1 cellular context compared by ENCODE assay signal in genomic region chr1:153783233-153784190, GRCh38.
TF ChIP-seq lines count a peak whose summit lies in the region.

No MANE protein-coding gene starts in this region.

TF ChIP-seq in K562, 482 proteins besides CTCF, POLR2A, EP300 and RAD21 (continued from another document and continues in another):
- TF ChIP-seq PURB (CRISPR knock-in tag; IDR thresholded peaks at IDR 0.05; ENCODE audit: low read depth), result no peak
- no peak for TF ChIP-seq NCOA1 (IDR thresholded peaks at IDR 0.05; ENCODE audit: low read depth)
- no peak for TF ChIP-seq ZSCAN32 (CRISPR knock-in tag; IDR thresholded peaks at IDR 0.05)
- TF ChIP-seq FUS (optimal IDR thresholded peaks at IDR 0.05; ENCODE audit: low read depth, low read length), result no peak
- no peak for TF ChIP-seq ZNF280B (CRISPR knock-in tag; IDR thresholded peaks at IDR 0.05)
- TF ChIP-seq CBX1 (IDR thresholded peaks at IDR 0.05; ENCODE audit: low read depth), result 0 out of 2 replicates have a peak, but pooled peaks have one; percentile 84
- peak in 1 of 2 experiments; percentile 67; a peak in 2 of 4 replicates for TF ChIP-seq SRF (CRISPR knock-in tag; IDR thresholded peaks at IDR 0.05)
- no peak for TF ChIP-seq TSC22D4 (tag; IDR thresholded peaks at IDR 0.05)
- no peak for TF ChIP-seq ZNF232 (CRISPR knock-in tag; IDR thresholded peaks at IDR 0.05)
- TF ChIP-seq TRIM24 (IDR thresholded peaks at IDR 0.05), result 0 out of 4 replicates have a peak, but pooled peaks of 1 of the 2 experiments have one; percentile 29
- TF ChIP-seq ZNF143 (CRISPR knock-in tag; IDR thresholded peaks at IDR 0.05), result no peak
- peak; percentile 72 for TF ChIP-seq ETV1 (tag; conservative IDR thresholded peaks at IDR 0.05; ENCODE audit: low read depth)
- no peak for TF ChIP-seq RHOXF2B (CRISPR knock-in tag; conservative IDR thresholded peaks at IDR 0.05)
- no peak for TF ChIP-seq POU5F1 (IDR thresholded peaks at IDR 0.05; ENCODE audit: borderline replicate concordance, low read depth, low read length, partially characterized antibody)
- TF ChIP-seq, protein P1, sequence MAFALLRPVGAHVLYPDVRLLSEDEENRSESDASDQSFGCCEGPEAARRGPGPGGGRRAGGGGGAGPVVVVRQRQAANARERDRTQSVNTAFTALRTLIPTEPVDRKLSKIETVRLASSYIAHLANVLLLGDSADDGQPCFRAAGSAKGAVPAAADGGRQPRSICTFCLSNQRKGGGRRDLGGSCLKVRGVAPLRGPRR (CRISPR knock-in tag; IDR thresholded peaks at IDR 0.05), result no peak
- TF ChIP-seq DIDO1 (tag; IDR thresholded peaks at IDR 0.05; ENCODE audit: low read depth), result no peak
- no peak for TF ChIP-seq ZNF398 (CRISPR knock-in tag; IDR thresholded peaks at IDR 0.05)
- TF ChIP-seq ZBTB12 (CRISPR knock-in tag; IDR thresholded peaks at IDR 0.05), result no peak
- no peak for TF ChIP-seq ERF (CRISPR knock-in tag; IDR thresholded peaks at IDR 0.05)
- no peak for TF ChIP-seq NELFE (IDR thresholded peaks at IDR 0.05; ENCODE audit: insufficient read depth, insufficient read length)
- peak; percentile 43; the same call in 1 of the 2 replicates for TF ChIP-seq ZNF511 (CRISPR knock-in tag; IDR thresholded peaks at IDR 0.05)
- TF ChIP-seq ZNF436 (CRISPR knock-in tag; IDR thresholded peaks at IDR 0.05), result no peak
- TF ChIP-seq ZNF507 (tag; conservative IDR thresholded peaks at IDR 0.05), result no peak
- no peak for TF ChIP-seq MCM7 (IDR thresholded peaks at IDR 0.05)
- no peak for TF ChIP-seq ETV5 (CRISPR knock-in tag; IDR thresholded peaks at IDR 0.05; ENCODE audit: low read depth)
- no peak for TF ChIP-seq ZNF316 (IDR thresholded peaks at IDR 0.05)
- TF ChIP-seq RBM39 (optimal IDR thresholded peaks at IDR 0.05; ENCODE audit: low read depth, low read length), result no peak
- TF ChIP-seq FOSL1 (tag; conservative IDR thresholded peaks at IDR 0.05), result 0 out of 2 replicates have a peak, but pooled peaks have one; percentile 27
- TF ChIP-seq ZBTB1 (CRISPR knock-in tag; IDR thresholded peaks at IDR 0.05; ENCODE audit: borderline replicate concordance, low read depth), result no peak
- no peak for TF ChIP-seq JUNB (CRISPR knock-in tag; conservative IDR thresholded peaks at IDR 0.05)
- peak; percentile 82 for TF ChIP-seq ELF1 (tag; IDR thresholded peaks at IDR 0.05)
- peak; percentile 87 for TF ChIP-seq PHF20 (IDR thresholded peaks at IDR 0.05; ENCODE audit: partially characterized antibody)
- TF ChIP-seq ZNF766 (CRISPR knock-in tag; conservative IDR thresholded peaks at IDR 0.05), result no peak; the same call in 1 of the 2 replicates
- peak; percentile 61 for TF ChIP-seq RBM22 (IDR thresholded peaks at IDR 0.05; ENCODE audit: low read depth, low read length, poor library complexity, severe bottlenecking)
- peak; percentile 80 for TF ChIP-seq U2AF1 (optimal IDR thresholded peaks at IDR 0.05; ENCODE audit: low read depth, low read length)
- TF ChIP-seq TGIF2 (CRISPR knock-in tag; IDR thresholded peaks at IDR 0.05), result no peak
- no peak for TF ChIP-seq NFATC3 (IDR thresholded peaks at IDR 0.05)
- peak; percentile 54 for TF ChIP-seq CREB1 (IDR thresholded peaks at IDR 0.05)
- TF ChIP-seq CREB1 (CRISPR knock-in tag; IDR thresholded peaks at IDR 0.05), result peak; percentile 47; the same call in 1 of the 2 replicates
- TF ChIP-seq ZC3H4 (CRISPR knock-in tag; IDR thresholded peaks at IDR 0.05; ENCODE audit: borderline replicate concordance), result no peak
- peak; percentile 91 for TF ChIP-seq EP400 (IDR thresholded peaks at IDR 0.05)
- no peak for TF ChIP-seq XRCC4 (IDR thresholded peaks at IDR 0.05; ENCODE audit: extremely low read depth, insufficient read depth, insufficient read length)
- TF ChIP-seq THRAP3 (IDR thresholded peaks at IDR 0.05; ENCODE audit: borderline replicate concordance), result no peak
- no peak for TF ChIP-seq NR2C2 (CRISPR knock-in tag; IDR thresholded peaks at IDR 0.05)
- peak; percentile 31; the same call in 1 of the 2 replicates for TF ChIP-seq NR2C2 (tag; IDR thresholded peaks at IDR 0.05)
- TF ChIP-seq, protein P2, sequence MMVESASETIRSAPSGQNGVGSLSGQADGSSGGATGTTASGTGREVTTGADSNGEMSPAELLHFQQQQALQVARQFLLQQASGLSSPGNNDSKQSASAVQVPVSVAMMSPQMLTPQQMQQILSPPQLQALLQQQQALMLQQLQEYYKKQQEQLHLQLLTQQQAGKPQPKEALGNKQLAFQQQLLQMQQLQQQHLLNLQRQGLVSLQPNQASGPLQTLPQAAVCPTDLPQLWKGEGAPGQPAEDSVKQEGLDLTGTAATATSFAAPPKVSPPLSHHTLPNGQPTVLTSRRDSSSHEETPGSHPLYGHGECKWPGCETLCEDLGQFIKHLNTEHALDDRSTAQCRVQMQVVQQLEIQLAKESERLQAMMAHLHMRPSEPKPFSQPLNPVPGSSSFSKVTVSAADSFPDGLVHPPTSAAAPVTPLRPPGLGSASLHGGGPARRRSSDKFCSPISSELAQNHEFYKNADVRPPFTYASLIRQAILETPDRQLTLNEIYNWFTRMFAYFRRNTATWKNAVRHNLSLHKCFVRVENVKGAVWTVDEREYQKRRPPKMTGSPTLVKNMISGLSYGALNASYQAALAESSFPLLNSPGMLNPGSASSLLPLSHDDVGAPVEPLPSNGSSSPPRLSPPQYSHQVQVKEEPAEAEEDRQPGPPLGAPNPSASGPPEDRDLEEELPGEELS (CRISPR knock-in tag; IDR thresholded peaks at IDR 0.05; ENCODE audit: borderline replicate concordance), result no peak
- TF ChIP-seq ZNF76 (CRISPR knock-in tag; IDR thresholded peaks at IDR 0.05; ENCODE audit: borderline replicate concordance), result no peak
- TF ChIP-seq, protein P3, sequence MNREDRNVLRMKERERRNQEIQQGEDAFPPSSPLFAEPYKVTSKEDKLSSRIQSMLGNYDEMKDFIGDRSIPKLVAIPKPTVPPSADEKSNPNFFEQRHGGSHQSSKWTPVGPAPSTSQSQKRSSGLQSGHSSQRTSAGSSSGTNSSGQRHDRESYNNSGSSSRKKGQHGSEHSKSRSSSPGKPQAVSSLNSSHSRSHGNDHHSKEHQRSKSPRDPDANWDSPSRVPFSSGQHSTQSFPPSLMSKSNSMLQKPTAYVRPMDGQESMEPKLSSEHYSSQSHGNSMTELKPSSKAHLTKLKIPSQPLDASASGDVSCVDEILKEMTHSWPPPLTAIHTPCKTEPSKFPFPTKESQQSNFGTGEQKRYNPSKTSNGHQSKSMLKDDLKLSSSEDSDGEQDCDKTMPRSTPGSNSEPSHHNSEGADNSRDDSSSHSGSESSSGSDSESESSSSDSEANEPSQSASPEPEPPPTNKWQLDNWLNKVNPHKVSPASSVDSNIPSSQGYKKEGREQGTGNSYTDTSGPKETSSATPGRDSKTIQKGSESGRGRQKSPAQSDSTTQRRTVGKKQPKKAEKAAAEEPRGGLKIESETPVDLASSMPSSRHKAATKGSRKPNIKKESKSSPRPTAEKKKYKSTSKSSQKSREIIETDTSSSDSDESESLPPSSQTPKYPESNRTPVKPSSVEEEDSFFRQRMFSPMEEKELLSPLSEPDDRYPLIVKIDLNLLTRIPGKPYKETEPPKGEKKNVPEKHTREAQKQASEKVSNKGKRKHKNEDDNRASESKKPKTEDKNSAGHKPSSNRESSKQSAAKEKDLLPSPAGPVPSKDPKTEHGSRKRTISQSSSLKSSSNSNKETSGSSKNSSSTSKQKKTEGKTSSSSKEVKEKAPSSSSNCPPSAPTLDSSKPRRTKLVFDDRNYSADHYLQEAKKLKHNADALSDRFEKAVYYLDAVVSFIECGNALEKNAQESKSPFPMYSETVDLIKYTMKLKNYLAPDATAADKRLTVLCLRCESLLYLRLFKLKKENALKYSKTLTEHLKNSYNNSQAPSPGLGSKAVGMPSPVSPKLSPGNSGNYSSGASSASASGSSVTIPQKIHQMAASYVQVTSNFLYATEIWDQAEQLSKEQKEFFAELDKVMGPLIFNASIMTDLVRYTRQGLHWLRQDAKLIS (CRISPR knock-in tag; IDR thresholded peaks at IDR 0.05), result peak; percentile 68; the same call in 1 of the 2 replicates
- no peak for TF ChIP-seq PHB (CRISPR knock-in tag; IDR thresholded peaks at IDR 0.05)
- TF ChIP-seq HOMEZ (CRISPR knock-in tag; IDR thresholded peaks at IDR 0.05), result no peak
- no peak for TF ChIP-seq CBX5 (IDR thresholded peaks at IDR 0.05; ENCODE audit: borderline replicate concordance, low read depth)
- no peak for TF ChIP-seq ZNF165 (CRISPR knock-in tag; IDR thresholded peaks at IDR 0.05; ENCODE audit: borderline replicate concordance)
- no peak for TF ChIP-seq HMBOX1 (IDR thresholded peaks at IDR 0.05)
- no peak for TF ChIP-seq ADNP (tag; IDR thresholded peaks at IDR 0.05)
- no peak for TF ChIP-seq BCL6 (CRISPR knock-in tag; IDR thresholded peaks at IDR 0.05)
- TF ChIP-seq GABPB2 (CRISPR knock-in tag; conservative IDR thresholded peaks at IDR 0.05), result no peak
- peak; percentile 96 for TF ChIP-seq RBFOX2 (IDR thresholded peaks at IDR 0.05; ENCODE audit: low read depth, low read length)
- no peak for TF ChIP-seq PTBP1 (IDR thresholded peaks at IDR 0.05; ENCODE audit: low read depth, low read length)
- peak; percentile 63; the same call in 1 of the 2 replicates for TF ChIP-seq LCOR (CRISPR knock-in tag; IDR thresholded peaks at IDR 0.05)
- TF ChIP-seq, protein P4, sequence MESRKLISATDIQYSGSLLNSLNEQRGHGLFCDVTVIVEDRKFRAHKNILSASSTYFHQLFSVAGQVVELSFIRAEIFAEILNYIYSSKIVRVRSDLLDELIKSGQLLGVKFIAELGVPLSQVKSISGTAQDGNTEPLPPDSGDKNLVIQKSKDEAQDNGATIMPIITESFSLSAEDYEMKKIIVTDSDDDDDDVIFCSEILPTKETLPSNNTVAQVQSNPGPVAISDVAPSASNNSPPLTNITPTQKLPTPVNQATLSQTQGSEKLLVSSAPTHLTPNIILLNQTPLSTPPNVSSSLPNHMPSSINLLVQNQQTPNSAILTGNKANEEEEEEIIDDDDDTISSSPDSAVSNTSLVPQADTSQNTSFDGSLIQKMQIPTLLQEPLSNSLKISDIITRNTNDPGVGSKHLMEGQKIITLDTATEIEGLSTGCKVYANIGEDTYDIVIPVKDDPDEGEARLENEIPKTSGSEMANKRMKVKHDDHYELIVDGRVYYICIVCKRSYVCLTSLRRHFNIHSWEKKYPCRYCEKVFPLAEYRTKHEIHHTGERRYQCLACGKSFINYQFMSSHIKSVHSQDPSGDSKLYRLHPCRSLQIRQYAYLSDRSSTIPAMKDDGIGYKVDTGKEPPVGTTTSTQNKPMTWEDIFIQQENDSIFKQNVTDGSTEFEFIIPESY (CRISPR knock-in tag; IDR thresholded peaks at IDR 0.05), result no peak
